In the genomic region with DNA sequence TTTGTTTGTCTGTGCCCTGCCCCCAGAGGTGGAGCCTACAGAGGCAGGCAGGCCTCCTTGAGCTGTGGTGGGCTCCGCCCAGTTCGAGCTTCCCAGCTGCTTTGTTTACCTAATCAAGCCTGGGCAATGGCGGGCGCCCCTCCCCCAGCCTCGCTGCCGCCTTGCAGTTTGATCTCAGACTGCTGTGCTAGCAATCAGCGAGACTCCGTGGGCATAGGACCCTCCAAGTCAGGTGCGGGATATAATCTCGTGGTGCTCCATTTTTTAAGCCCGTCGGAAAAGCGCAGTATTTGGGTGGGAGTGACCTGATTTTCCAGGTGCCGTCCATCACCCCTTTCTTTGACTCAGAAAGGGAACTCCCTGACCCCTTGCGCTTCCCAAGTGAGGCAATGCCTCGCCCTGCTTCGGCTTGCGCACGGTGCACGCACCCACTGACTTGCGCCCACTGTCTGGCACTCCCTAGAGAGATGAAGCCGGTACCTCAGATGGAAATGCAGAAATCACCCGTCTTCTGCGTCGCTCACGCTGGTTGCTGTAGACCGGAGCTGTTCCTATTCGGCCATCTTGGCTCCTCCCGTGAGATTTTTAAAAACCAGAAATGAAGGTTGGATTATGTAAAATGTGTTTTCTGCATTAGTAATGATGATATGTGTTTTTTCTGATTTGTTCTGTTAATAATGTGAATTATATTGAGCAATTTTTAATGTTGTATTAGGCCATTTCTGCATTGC, we compare ENCODE assay signal across 13 cellular contexts. TPM values are rescaled to one million over a fixed set of nuclear protein-coding genes. Genes with fewer than 3 reads are reported as not detected.
DNase-seq lines count a peak whose midpoint lies in the region; TF ChIP-seq lines count a peak whose summit lies in the region.
"Not testable (repeated sequence)": the region's sequence is repeated elsewhere in the genome, so short reads cannot be mapped to it uniquely, and the experiment has no call there.
"Had no signal": no experiment of that assay in that cellular context is flagged by ENCODE, and none has a peak within 500 bp of the region (broad histone marks: within the 10 kb centered on the region; RNA-seq: fewer than 3 reads in every experiment).

No MANE protein-coding gene starts in this region.

- not testable (repeated sequence) for H3K4me1 Mint-ChIP-seq in progenitor cell of endocrine pancreas (ENCODE audit: low read depth)

- H3K27ac ChIP-seq in HUES6 (ENCODE audit: low read depth, low read length); iPS-20b (ENCODE audit: low read length): not testable (repeated sequence)

- peaks cover 25% of the 10 kb centered on the region for H3K9me3 Mint-ChIP-seq in progenitor cell of endocrine pancreas (ENCODE audit: low read depth)

- not testable (repeated sequence) for TF ChIP-seq CTCF in progenitor cell of endocrine pancreas (IDR thresholded peaks at IDR 0.05; ENCODE audit: unreplicated experiment)

- H3K4me3 ChIP-seq in HUES6 (ENCODE audit: low read depth, low read length) (peak overlapping the region; percentile 53), NT2/D1 (ENCODE audit: insufficient read length, low read depth) (peak overlapping the region; percentile 57), iPS-20b (ENCODE audit: low read length) (peak overlapping the region; percentile 40; the same call in 1 of the 2 replicates)

- H3K4me3 Mint-ChIP-seq in progenitor cell of endocrine pancreas (ENCODE audit: low read depth), result peak overlapping the region; percentile 67

- H3K36me3 Mint-ChIP-seq in progenitor cell of endocrine pancreas (ENCODE audit: insufficient read depth), result not testable (repeated sequence)

- H3K4me1 ChIP-seq in ES-I3 (ENCODE audit: insufficient read depth, low read length); HUES6 (ENCODE audit: control insufficient read depth, insufficient read depth, low read length); NT2/D1 (ENCODE audit: insufficient read depth, insufficient read length); iPS-20b (ENCODE audit: insufficient read depth, low read length): not testable (repeated sequence)

- H3K9me3 ChIP-seq in ES-I3 (ENCODE audit: control insufficient read depth, insufficient read depth, low read length) (peaks cover 12% of the 10 kb centered on the region), HUES6 (ENCODE audit: control insufficient read depth, insufficient read depth, low read depth, low read length) (peaks cover 42% of the 10 kb centered on the region), NT2/D1 (ENCODE audit: insufficient read depth, low read length) (peaks cover 39% of the 10 kb centered on the region), iPS-20b (ENCODE audit: insufficient read depth, low read depth, low read length) (peaks cover 34% of the 10 kb centered on the region)

- peak; percentile 13 for DNase-seq in NCI-H510A treated with DMSO at 0.1 percent for 48 hours (lab: John Stamatoyannopoulos, UW)
- not testable (repeated sequence) for DNase-seq in NT2/D1 (ENCODE audit: low read depth, low spot score); progenitor cell of endocrine pancreas (ENCODE audit: low spot score, unreplicated experiment)
- DNase-seq in ecto neural progenitor cell (ENCODE audit: low spot score), result peak; percentile 42

- not testable (repeated sequence) for H3K27me3 Mint-ChIP-seq in progenitor cell of endocrine pancreas

- peak overlapping the region; percentile 47; the same call in 1 of the 2 replicates for H3K9ac ChIP-seq in ES-I3 (ENCODE audit: low read depth, low read length)
- H3K9ac ChIP-seq in HUES6 (ENCODE audit: low read length), result peak overlapping the region; percentile 68
- H3K9ac ChIP-seq in NT2/D1 (ENCODE audit: insufficient read length, low read depth), result peak overlapping the region; percentile 52
- H3K9ac ChIP-seq in iPS-20b (ENCODE audit: low read depth, low read length), result not testable (repeated sequence)

- not testable (repeated sequence) for H3K27me3 ChIP-seq in HUES6 (ENCODE audit: control insufficient read depth, insufficient read depth, low read length); NT2/D1 (ENCODE audit: insufficient read depth, insufficient read length); iPS-20b (ENCODE audit: insufficient read depth, low read length)

- not testable (repeated sequence) for H3K36me3 ChIP-seq in ES-I3 (ENCODE audit: insufficient read depth, low read length); HUES6 (ENCODE audit: control insufficient read depth, insufficient read depth, low read length); NT2/D1 (ENCODE audit: insufficient read depth, insufficient read length, low read length); iPS-20b (ENCODE audit: insufficient read depth, low read depth, low read length)

- H3K27ac Mint-ChIP-seq in progenitor cell of endocrine pancreas, result not testable (repeated sequence)

RNA-seq across cellular contexts. Expression of a gene that starts 59.7 kb away (rescaled TPM):
- 1.2 TPM in 2 replicates for total RNA-seq in progenitor cell of endocrine pancreas
- total RNA-seq: A172; B cell; Calu3; CD8-positive, alpha-beta T cell; GM23248; HFFc6 had no signal
